Comparison of ENCODE assay signal across 30 cellular contexts in the genomic region with DNA sequence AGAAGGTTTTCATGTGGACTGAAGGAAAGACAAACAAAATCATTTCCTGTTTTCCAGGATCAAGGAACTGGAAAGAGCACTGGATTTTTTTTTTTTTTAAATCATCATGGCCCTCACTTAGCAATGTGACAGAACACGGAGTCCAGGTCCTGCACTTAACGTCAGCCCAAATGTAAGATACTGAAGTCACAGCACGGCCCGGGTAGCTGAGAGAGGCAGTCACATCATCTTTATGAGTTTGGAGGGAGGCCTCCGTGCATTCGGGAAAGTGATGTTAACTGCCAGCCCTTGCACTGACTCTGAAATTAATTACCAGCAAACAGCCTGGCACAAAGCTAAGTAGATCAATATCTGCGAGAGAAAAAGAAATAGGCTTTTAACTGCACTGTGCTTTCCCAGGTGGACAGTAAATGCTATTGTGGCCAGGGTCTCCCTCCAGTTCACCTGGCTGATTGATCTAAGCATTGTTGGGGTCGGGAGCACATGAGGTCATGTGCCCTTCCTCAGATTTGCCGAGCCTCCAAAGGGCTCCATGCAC.
"Had no signal": no experiment of that assay in that cellular context is flagged by ENCODE, and none has a peak within 500 bp of the region (broad histone marks: within the 10 kb centered on the region; RNA-seq: fewer than 3 reads in every experiment).

No MANE protein-coding gene starts in this region.

- H3K4me3 ChIP-seq: adrenal gland, ascending aorta, cardiac muscle cell, gastroesophageal sphincter, hepatocyte, neural progenitor cell, stomach, thyroid gland had no signal

- H3K27me3 Mint-ChIP-seq: activated naive CD8-positive, alpha-beta T cell treated with anti-CD3 and anti-CD28 coated beads for 36 hours; brain; memory B cell; stimulated activated naive B cell treated with anti-CD40 and anti-IgM and Interleukin-4, amounts not matched to agents 10 μg/mL and 1 μg/mL and 100 μg/mL, for 72 hours had no signal

- H3K27ac Mint-ChIP-seq: activated naive CD4-positive, alpha-beta T cell treated with anti-CD3 and anti-CD28 coated beads for 36 hours; activated naive CD8-positive, alpha-beta T cell treated with anti-CD3 and anti-CD28 coated beads for 36 hours; memory B cell; neural progenitor cell; stimulated activated naive B cell treated with anti-CD40 and anti-IgM and Interleukin-4, amounts not matched to agents 10 μg/mL and 1 μg/mL and 100 μg/mL, for 72 hours; T-helper 1 cell treated with Interleukin-12 subunit alpha and Interleukin-12 subunit beta and Interleukin-4 antibody, amounts not matched to agents 30 μg/mL and 1 μg/mL, for 36 hours had no signal

- H3K9me3 Mint-ChIP-seq: activated naive CD4-positive, alpha-beta T cell treated with anti-CD3 and anti-CD28 coated beads for 36 hours; activated naive CD8-positive, alpha-beta T cell treated with anti-CD3 and anti-CD28 coated beads for 36 hours; brain; effector memory CD8-positive, alpha-beta T cell; memory B cell; natural killer cell; neural progenitor cell; stimulated activated naive B cell treated with anti-CD40 and anti-IgM and Interleukin-4, amounts not matched to agents 10 μg/mL and 1 μg/mL and 100 μg/mL, for 72 hours; T-helper 1 cell treated with Interleukin-12 subunit alpha and Interleukin-12 subunit beta and Interleukin-4 antibody, amounts not matched to agents 30 μg/mL and 1 μg/mL, for 36 hours had no signal

- H3K9ac ChIP-seq: neural progenitor cell had no signal

- ATAC-seq: activated CD4-positive, CD25-positive, alpha-beta regulatory T cell treated with anti-CD3 and anti-CD28 coated beads, Interleukin-2, amount 50 U/mL, for 24 hours; effector memory CD8-positive, alpha-beta T cell; gastroesophageal sphincter; natural killer cell; right cardiac atrium; stimulated activated naive B cell treated with anti-CD40 and anti-IgM and Interleukin-4, amounts not matched to agents 10 μg/mL and 1 μg/mL and 100 μg/mL, for 72 hours had no signal

- H3K36me3 ChIP-seq: adrenal gland, ascending aorta, cardiac muscle cell, gastroesophageal sphincter, neural progenitor cell, stomach, thyroid gland, WERI-Rb-1 had no signal

- H3K4me1 ChIP-seq: ascending aorta had no signal

- H3K27me3 ChIP-seq: adrenal gland, ascending aorta, cardiac muscle cell, gastroesophageal sphincter, neural progenitor cell, stomach, thyroid gland had no signal

- H3K27ac ChIP-seq: ascending aorta, cardiac muscle cell, hepatocyte, neural progenitor cell, thyroid gland, WERI-Rb-1 had no signal

- H3K4me3 Mint-ChIP-seq: activated naive CD4-positive, alpha-beta T cell treated with anti-CD3 and anti-CD28 coated beads for 36 hours; activated naive CD8-positive, alpha-beta T cell treated with anti-CD3 and anti-CD28 coated beads for 36 hours; brain; effector memory CD8-positive, alpha-beta T cell; memory B cell; natural killer cell; neural progenitor cell; stimulated activated naive B cell treated with anti-CD40 and anti-IgM and Interleukin-4, amounts not matched to agents 10 μg/mL and 1 μg/mL and 100 μg/mL, for 72 hours; T-helper 1 cell treated with Interleukin-12 subunit alpha and Interleukin-12 subunit beta and Interleukin-4 antibody, amounts not matched to agents 30 μg/mL and 1 μg/mL, for 36 hours had no signal

- H3K9me3 ChIP-seq: adrenal gland, ascending aorta, gastroesophageal sphincter, stomach, thyroid gland had no signal

- H3K36me3 Mint-ChIP-seq: activated naive CD8-positive, alpha-beta T cell treated with anti-CD3 and anti-CD28 coated beads for 36 hours; memory B cell; natural killer cell; stimulated activated naive B cell treated with anti-CD40 and anti-IgM and Interleukin-4, amounts not matched to agents 10 μg/mL and 1 μg/mL and 100 μg/mL, for 72 hours had no signal

- DNase-seq: activated CD4-positive, alpha-beta T cell treated with anti-CD3 and anti-CD28 coated beads for 48 hours; activated CD4-positive, alpha-beta T cell treated with anti-CD3 and anti-CD28 coated beads, Interleukin-2, amount 50 U/mL, for 48 hours; activated CD8-positive, alpha-beta memory T cell treated with anti-CD3 and anti-CD28 coated beads for 24 hours; activated effector memory CD4-positive, alpha-beta T cell treated with Interleukin-2 at 50 U/mL for 16 hours; activated naive CD4-positive, alpha-beta T cell treated with anti-CD3 and anti-CD28 coated beads for 36 hours; activated naive CD8-positive, alpha-beta T cell treated with anti-CD3 and anti-CD28 coated beads for 36 hours; cortex of kidney; effector memory CD8-positive, alpha-beta T cell; erythroblast; islet precursor cell; midbrain; natural killer cell; right cardiac atrium; stimulated activated CD4-positive, alpha-beta T cell treated with anti-CD3 and anti-CD28 coated beads, Interleukin-15, amount 100 ng/mL, for 24 hours; stimulated activated CD4-positive, alpha-beta T cell treated with anti-CD3 and anti-CD28 coated beads, Interleukin-2, amount 100 ng/mL, for 24 hours; stimulated activated naive B cell treated with anti-CD40 and anti-IgM and Interleukin-4, amounts not matched to agents 10 μg/mL and 1 μg/mL and 100 μg/mL, for 72 hours; stomach; T-helper 9 cell; thyroid gland; WERI-Rb-1 had no signal
